Comparison of ENCODE assay signal across 8 cellular contexts in genomic region chr17:59440757-59441458, GRCh38.
DNase-seq lines count a peak whose midpoint lies in the region; ATAC-seq, FAIRE-seq and TF ChIP-seq lines count a peak whose summit lies in the region.

No MANE protein-coding gene starts in this region.

- no peaks in the 10 kb centered on the region for H3K79me2 ChIP-seq in mammary epithelial cell (ENCODE audit: insufficient read depth, low read length)

- H3K4me2 ChIP-seq in mammary epithelial cell (ENCODE audit: insufficient read depth, low read depth, low read length) = no peak overlapping the region

- no peaks in the 10 kb centered on the region for H4K20me1 ChIP-seq in mammary epithelial cell (ENCODE audit: insufficient read depth, low read length)

- dilution Hi-C loops in mammary epithelial cell (cut with HindIII; ENCODE audit: low sequenced_read_pairs) = no loop called here

- CTCF ChIA-PET in mammary epithelial cell (lab: Charles Lee; ENCODE audit: low non-redundant PET) = interaction anchor here (0.6 kb wide), 1 partner anchor 131 kb away, joined by 5 read pairs; no protein-coding TSS in a partner anchor

- H2AFZ ChIP-seq in mammary epithelial cell (ENCODE audit: low read depth, low read length) = peak overlapping the region; percentile 10

- peak; percentile 57 for ATAC-seq in HG03064 (IDR thresholded peaks at IDR 0.05; ENCODE audit: low read depth, unreplicated experiment)
- ATAC-seq in GM21528 (IDR thresholded peaks at IDR 0.05; ENCODE audit: low FRiP score, unreplicated experiment) = no peak

- no peaks in the 10 kb centered on the region for H3K27me3 ChIP-seq in mammary epithelial cell (ENCODE audit: insufficient read depth, low read length)

- no peaks in the 10 kb centered on the region for H3K4me1 ChIP-seq in mammary epithelial cell (ENCODE audit: insufficient read depth, low read length)

- no peaks in the 10 kb centered on the region for H3K36me3 ChIP-seq in mammary epithelial cell (ENCODE audit: insufficient read depth, low read length)

- H3K9ac ChIP-seq in mammary epithelial cell (ENCODE audit: insufficient read depth, low read length) = no peak overlapping the region

- TF ChIP-seq CTCF in WI38 (IDR thresholded peaks at IDR 0.05; ENCODE audit: low read depth, low read length) (peak; percentile 59), mammary epithelial cell (conservative IDR thresholded peaks at IDR 0.05 in 1 of 2, IDR thresholded peaks at IDR 0.05 in 1 of 2; ENCODE audit: extremely low read depth in 1 of 2, insufficient read depth in 1 of 2, low read depth in 1 of 2, low read length in 2 of 2) (peak; percentile 78 to 82)

- no peaks in the 10 kb centered on the region for H3K9me3 ChIP-seq in mammary epithelial cell (replicated peaks; ENCODE audit: insufficient read depth, low read length)

- BruUV-seq in mammary epithelial cell (replicated peaks; lab: Mats Ljungman, UMichigan) = no TSS peak

- H3K27ac ChIP-seq in mammary epithelial cell (ENCODE audit: insufficient read depth, low read depth, low read length) = no peak overlapping the region

- FAIRE-seq in islet of Langerhans (lab: Jason Lieb, UNC) = peak; percentile 93

- intact Hi-C loops in mammary epithelial cell (cut with micrococcal nuclease) = loop anchor here (1.0 kb wide), 4 partner anchors 112 to 221 kb away; partner anchors contain the start of gene GDPD1

- H3K4me3 ChIP-seq in WI38 (ENCODE audit: low read depth, low read length) (no peak overlapping the region), mammary epithelial cell (replicated peaks in 1 of 3; ENCODE audit: insufficient read depth in 1 of 3, low read depth in 2 of 3, low read length in 3 of 3) (no peak overlapping the region)

- in situ Hi-C loops in G401 (cut with HindIII; ENCODE audit: low sequenced_read_pairs) = no loop called here
- in situ Hi-C loops in mammary epithelial cell (cut with MboI; ENCODE audit: low sequenced_read_pairs in 2 of 2) = no loop called here

- DNase-seq in G401 (ENCODE audit: low spot score) = peak; percentile 95
- DNase-seq in NCI-H226 = peak; percentile 75
- DNase-seq in mammary epithelial cell = peak; percentile 72
- peak; percentile 55 to 68 for DNase-seq in stimulated activated CD4-positive, alpha-beta T cell treated with anti-CD3 and anti-CD28 coated beads, Interleukin-15, amount 100 ng/mL, for 1 hour (ENCODE audit: low read depth in 1 of 2, low spot score in 1 of 2)

- WGBS in mammary epithelial cell (ENCODE audit: low coverage, missing lambda C conversion rate) = 12% methylated on average over 8 of the region's 10 CpGs
